In genomic region chr1:27968692-27969091, GRCh38 we compare ENCODE assay signal across 11 cellular contexts. TPM values are rescaled to one million over a fixed set of nuclear protein-coding genes. Genes with fewer than 3 reads are reported as not detected.
DNase-seq lines count a peak whose midpoint lies in the region; ATAC-seq lines count a peak whose summit lies in the region.
"Had no signal": no experiment of that assay in that cellular context is flagged by ENCODE, and none has a peak within 500 bp of the region (broad histone marks: within the 10 kb centered on the region; RNA-seq: fewer than 3 reads in every experiment).

No MANE protein-coding gene starts in this region.

- peaks cover 3% of the 10 kb centered on the region for H3K36me3 Mint-ChIP-seq in activated CD4-positive, alpha-beta T cell treated with anti-CD3 and anti-CD28 coated beads for 36 hours (ENCODE audit: low read depth)

- no peaks in the 10 kb centered on the region for H3K27me3 ChIP-seq in skeletal muscle satellite cell (ENCODE audit: control insufficient read depth, insufficient read depth, low read length)
- H3K27me3 ChIP-seq in effector memory CD4-positive, alpha-beta T cell (replicated peaks; ENCODE audit: control insufficient read depth, insufficient read depth, low read length, poor library complexity, severe bottlenecking) = no peaks in the 10 kb centered on the region
- H3K27me3 ChIP-seq: upper lobe of left lung had no signal

- H3K4me1 Mint-ChIP-seq in activated CD4-positive, alpha-beta T cell treated with anti-CD3 and anti-CD28 coated beads for 36 hours = peaks cover 22% of the 10 kb centered on the region

- intact Hi-C loops in activated CD4-positive, alpha-beta T cell treated with anti-CD3 and anti-CD28 coated beads for 36 hours (cut with DNase I, micrococcal nuclease) = no loop called here

- H3K9me3 ChIP-seq in skeletal muscle satellite cell (replicated peaks; ENCODE audit: low read length) = no peaks in the 10 kb centered on the region
- no peaks in the 10 kb centered on the region for H3K9me3 ChIP-seq in effector memory CD4-positive, alpha-beta T cell (ENCODE audit: control insufficient read depth, low read length)
- H3K9me3 ChIP-seq: upper lobe of left lung had no signal

- H3K9ac ChIP-seq in skeletal muscle satellite cell (ENCODE audit: low read depth, low read length) = peak overlapping the region; percentile 34

- CTCF ChIA-PET in activated CD4-positive, alpha-beta T cell treated with anti-CD3 and anti-CD28 coated beads for 36 hours (lab: Charles Lee) = interaction anchor here (1.7 kb wide), 1 partner anchor 11 kb away, joined by 7 read pairs; no protein-coding TSS in a partner anchor

- H3K36me3 ChIP-seq in skeletal muscle satellite cell (ENCODE audit: insufficient read depth, low read length) = peaks cover 22% of the 10 kb centered on the region
- H3K36me3 ChIP-seq in effector memory CD4-positive, alpha-beta T cell (ENCODE audit: control insufficient read depth, insufficient read depth, low read length) = peaks cover 43% of the 10 kb centered on the region

- H3K27ac Mint-ChIP-seq in activated CD4-positive, alpha-beta T cell treated with anti-CD3 and anti-CD28 coated beads for 36 hours = peak overlapping the region; percentile 63

- H3K4me1 ChIP-seq in skeletal muscle satellite cell (ENCODE audit: control insufficient read depth, insufficient read depth, low read length) = peaks cover 41% of the 10 kb centered on the region
- no peaks in the 10 kb centered on the region for H3K4me1 ChIP-seq in effector memory CD4-positive, alpha-beta T cell (ENCODE audit: control insufficient read depth, insufficient read depth, low read length, poor library complexity, severe bottlenecking)

- H3K4me3 ChIP-seq in skeletal muscle satellite cell (ENCODE audit: low read length) = no peak overlapping the region
- H3K4me3 ChIP-seq in effector memory CD4-positive, alpha-beta T cell (ENCODE audit: insufficient read depth, low read depth, low read length, poor library complexity, severe bottlenecking) = no peak overlapping the region
- H3K4me3 ChIP-seq: upper lobe of left lung had no signal

- peak overlapping the region; percentile 5 for H3K4me2 ChIP-seq in skeletal muscle satellite cell (ENCODE audit: low read length)

- H3K4me3 Mint-ChIP-seq in activated CD4-positive, alpha-beta T cell treated with anti-CD3 and anti-CD28 coated beads for 36 hours = no peak overlapping the region

- peak; percentile 42 for ATAC-seq in activated CD4-positive, alpha-beta T cell treated with anti-CD3 and anti-CD28 coated beads for 36 hours
- ATAC-seq in GM21367 (IDR thresholded peaks at IDR 0.05; ENCODE audit: unreplicated experiment) = no peak

- POLR2A ChIA-PET in activated CD4-positive, alpha-beta T cell treated with anti-CD3 and anti-CD28 coated beads for 36 hours (lab: Charles Lee) = interaction anchor here (0.6 to 0.9 kb wide), 2 partner anchors 229 to 680 kb away, joined by 3 to 4 read pairs; partner anchors contain the start of gene RNU11

- no peak overlapping the region for H3K27ac ChIP-seq in effector memory CD4-positive, alpha-beta T cell (ENCODE audit: insufficient read depth, low read length, poor library complexity, severe bottlenecking)
- H3K27ac ChIP-seq: upper lobe of left lung had no signal

- DNase-seq in activated CD4-positive, alpha-beta T cell treated with anti-CD3 and anti-CD28 coated beads for 36 hours = peak; percentile 27
- DNase-seq in activated CD4-positive, alpha-beta T cell treated with anti-CD3 and anti-CD28 coated beads for 48 hours = no peak
- DNase-seq in RKO (ENCODE audit: low spot score) (peak; percentile 28), fibroblast of gingiva (ENCODE audit: low read depth) (peak; percentile 83), NCI-H1436 (lab: John Stamatoyannopoulos, UW) (no peak)
- DNase-seq in effector memory CD4-positive, alpha-beta T cell = no peak
- DNase-seq: left cardiac atrium, NCI-H2029 treated with DMSO at 0.1 percent for 48 hours, upper lobe of left lung had no signal

- no peaks in the 10 kb centered on the region for H3K27me3 Mint-ChIP-seq in activated CD4-positive, alpha-beta T cell treated with anti-CD3 and anti-CD28 coated beads for 36 hours

- no peaks in the 10 kb centered on the region for H3K9me3 Mint-ChIP-seq in activated CD4-positive, alpha-beta T cell treated with anti-CD3 and anti-CD28 coated beads for 36 hours (ENCODE audit: low read depth)

RNA-seq across cellular contexts. Expression of gene XKR8, which starts 8.9 kb away (rescaled TPM):
- 1 to 10 TPM; 4.2 to 6.0 TPM for total RNA-seq in activated CD4-positive, alpha-beta T cell treated with anti-CD3 and anti-CD28 coated beads for 36 hours
- 6.1 and 8.5 TPM in 2 replicates for total RNA-seq in skeletal muscle satellite cell (2012; rRNA removed)

RNA-seq across cellular contexts. Expression of gene SMPDL3B, which starts 33.9 kb away (rescaled TPM):
- under 1 TPM; 0.53 to 0.55 TPM for total RNA-seq in activated CD4-positive, alpha-beta T cell treated with anti-CD3 and anti-CD28 coated beads for 36 hours
- total RNA-seq in skeletal muscle satellite cell (2012; rRNA removed) = not detected in 2 replicates

RNA-seq across cellular contexts. Expression of gene RPA2, which starts 54.3 kb away (rescaled TPM):
- total RNA-seq in activated CD4-positive, alpha-beta T cell treated with anti-CD3 and anti-CD28 coated beads for 36 hours = 10 to 100 TPM; 70.2 to 72.8 TPM
- 25.6 and 33.9 TPM in 2 replicates for total RNA-seq in skeletal muscle satellite cell (2012; rRNA removed)

Comparison
In these comparisons a context has a peak if more than half of its experiments do, and no peak if none do; other contexts are left out.
1. DNase-seq: peak in activated CD4-positive, alpha-beta T cell treated with anti-CD3 and anti-CD28 coated beads for 36 hours (single experiment), RKO (single experiment) and fibroblast of gingiva (single experiment); none in activated CD4-positive, alpha-beta T cell treated with anti-CD3 and anti-CD28 coated beads for 48 hours (single experiment), effector memory CD4-positive, alpha-beta T cell (0 of 3) and NCI-H1436 (single experiment).